Comparison of ENCODE assay signal across 25 cellular contexts in the genomic region with DNA sequence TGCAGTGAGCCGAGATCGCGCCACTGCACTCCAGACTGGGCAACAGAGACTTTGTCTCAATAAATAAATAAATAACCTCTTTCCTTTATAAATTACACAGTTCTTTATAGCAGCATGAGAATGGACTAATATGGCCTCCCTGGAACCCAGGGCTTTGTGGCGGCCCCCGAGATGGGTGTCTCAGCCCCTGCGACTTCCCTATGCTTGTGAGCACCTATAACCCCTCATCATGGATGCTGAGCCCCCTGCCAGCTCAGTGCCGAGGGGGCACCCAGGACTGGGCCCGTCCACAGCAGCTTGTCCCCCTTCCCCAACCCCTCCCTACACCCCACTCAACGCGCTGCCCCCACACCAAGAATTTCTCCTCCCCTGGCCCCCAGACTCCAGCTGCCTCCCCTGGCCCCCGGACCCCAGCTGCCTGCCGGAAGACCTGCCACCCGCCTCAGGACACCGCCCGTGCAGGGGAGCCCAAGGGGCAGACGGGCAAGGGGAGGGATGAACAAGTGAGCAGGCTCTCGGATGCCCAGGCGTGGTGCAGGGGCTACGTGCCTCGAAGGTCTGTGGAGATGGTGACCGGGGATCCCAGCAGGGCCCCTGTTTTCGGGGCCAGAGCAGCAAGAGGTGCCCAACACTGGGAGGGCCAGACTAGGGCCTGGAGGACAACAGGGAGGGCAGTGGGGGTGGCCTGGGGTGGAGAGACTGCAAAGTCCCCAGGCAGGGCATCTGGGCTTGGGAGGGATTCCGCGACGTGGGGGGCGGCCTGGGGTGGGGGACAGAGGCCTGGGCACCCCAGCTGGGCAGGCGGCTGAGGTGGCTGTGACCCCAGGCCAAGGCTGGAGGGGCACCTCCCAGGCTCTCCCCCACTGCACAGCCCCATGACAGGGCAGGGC.
"Had no signal": no experiment of that assay in that cellular context is flagged by ENCODE, and none has a peak within 500 bp of the region (broad histone marks: within the 10 kb centered on the region; RNA-seq: fewer than 3 reads in every experiment).

No MANE protein-coding gene starts in this region.

- ATAC-seq: pancreas; SK-N-SH treated with all-trans-retinoic acid at 6 μM for 48 hours; stimulated activated naive B cell treated with anti-CD40 and anti-IgM and Interleukin-4, amounts not matched to agents 10 μg/mL and 1 μg/mL and 100 μg/mL, for 72 hours; T-cell had no signal

- DNase-seq: activated CD4-positive, alpha-beta T cell treated with anti-CD3 and anti-CD28 coated beads for 1 hour; activated CD8-positive, alpha-beta memory T cell treated with anti-CD3 and anti-CD28 coated beads for 24 hours; activated effector memory CD4-positive, alpha-beta T cell treated with Interleukin-2 at 50 U/mL for 16 hours; activated naive CD4-positive, alpha-beta T cell treated with anti-CD3 and anti-CD28 coated beads for 36 hours; activated naive CD8-positive, alpha-beta T cell treated with anti-CD3 and anti-CD28 coated beads, Interleukin-2, amount 10 ng/mL, durations not matched to agents 7 days and 5 days; activated T-cell treated with anti-CD3 and anti-CD28 coated beads, Interleukin-2, amount 50 U/mL, for 48 hours; amygdala; effector CD4-positive, alpha-beta T cell; erythroblast; foreskin fibroblast; immature natural killer cell; kidney glomerular epithelial cell; small intestine; stimulated activated CD4-positive, alpha-beta T cell treated with anti-CD3 and anti-CD28 coated beads, Interleukin-15, amount 100 ng/mL, for 24 hours; stimulated activated naive B cell treated with anti-CD40 and anti-IgM and Interleukin-4, amounts not matched to agents 10 μg/mL and 1 μg/mL and 100 μg/mL, for 72 hours had no signal

- H3K4me3 Mint-ChIP-seq: activated naive CD4-positive, alpha-beta T cell treated with anti-CD3 and anti-CD28 coated beads for 36 hours; activated naive CD8-positive, alpha-beta T cell treated with anti-CD3 and anti-CD28 coated beads, Interleukin-2, amount 10 ng/mL, durations not matched to agents 7 days and 5 days; dendritic cell treated with granulocyte-macrophage colony-stimulating factor and Interleukin-4, amounts not matched to agents 40 ng/mL and 50 ng/mL, for 4 days; immature natural killer cell; memory B cell; nephron; stimulated activated naive B cell treated with anti-CD40 and anti-IgM and Interleukin-4, amounts not matched to agents 10 μg/mL and 1 μg/mL and 100 μg/mL, for 72 hours; T-cell; T-helper 2 cell treated with Interferon-gamma antibody and Interleukin-4, amounts not matched to agents 5 μg/mL and 100 μg/mL, for 36 hours; type B pancreatic cell had no signal

- H3K27ac Mint-ChIP-seq: activated naive CD4-positive, alpha-beta T cell treated with anti-CD3 and anti-CD28 coated beads for 36 hours; dendritic cell treated with granulocyte-macrophage colony-stimulating factor and Interleukin-4, amounts not matched to agents 40 ng/mL and 50 ng/mL, for 4 days; immature natural killer cell; memory B cell; nephron; stimulated activated naive B cell treated with anti-CD40 and anti-IgM and Interleukin-4, amounts not matched to agents 10 μg/mL and 1 μg/mL and 100 μg/mL, for 72 hours; T-cell; T-helper 2 cell treated with Interferon-gamma antibody and Interleukin-4, amounts not matched to agents 5 μg/mL and 100 μg/mL, for 36 hours; type B pancreatic cell had no signal

- H3K4me3 ChIP-seq: pancreas, right lobe of liver, thoracic aorta had no signal

- H3K9me3 Mint-ChIP-seq: dendritic cell treated with granulocyte-macrophage colony-stimulating factor and Interleukin-4, amounts not matched to agents 40 ng/mL and 50 ng/mL, for 4 days; type B pancreatic cell had no signal

- H3K4me1 Mint-ChIP-seq: nephron had no signal

- H3K36me3 Mint-ChIP-seq: activated naive CD8-positive, alpha-beta T cell treated with anti-CD3 and anti-CD28 coated beads, Interleukin-2, amount 10 ng/mL, durations not matched to agents 7 days and 5 days; immature natural killer cell; T-cell; type B pancreatic cell had no signal

- H3K4me1 ChIP-seq: pancreas, right lobe of liver had no signal

- H3K9me3 ChIP-seq: pancreas, right lobe of liver, thoracic aorta had no signal

- H3K27me3 Mint-ChIP-seq: activated naive CD8-positive, alpha-beta T cell treated with anti-CD3 and anti-CD28 coated beads, Interleukin-2, amount 10 ng/mL, durations not matched to agents 7 days and 5 days; T-cell; type B pancreatic cell had no signal

- H3K27me3 ChIP-seq: pancreas, right lobe of liver had no signal

- H3K27ac ChIP-seq: pancreas, right lobe of liver, thoracic aorta had no signal

- H3K36me3 ChIP-seq: pancreas, right lobe of liver, thoracic aorta had no signal
